ENCODE assay signal across 1 cellular context in genomic region chr15:67103021-67103420, GRCh38.
TF ChIP-seq lines count a peak whose summit lies in the region.

No MANE protein-coding gene starts in this region.

TF ChIP-seq in H1, 55 proteins besides CTCF, POLR2A, EP300 and RAD21:
- TF ChIP-seq ATF2 (IDR thresholded peaks at IDR 0.05; ENCODE audit: low read length) (no peak), RXRA (IDR thresholded peaks at IDR 0.05; ENCODE audit: insufficient read depth, low read depth, low read length) (no peak)
- TF ChIP-seq, protein P1, sequence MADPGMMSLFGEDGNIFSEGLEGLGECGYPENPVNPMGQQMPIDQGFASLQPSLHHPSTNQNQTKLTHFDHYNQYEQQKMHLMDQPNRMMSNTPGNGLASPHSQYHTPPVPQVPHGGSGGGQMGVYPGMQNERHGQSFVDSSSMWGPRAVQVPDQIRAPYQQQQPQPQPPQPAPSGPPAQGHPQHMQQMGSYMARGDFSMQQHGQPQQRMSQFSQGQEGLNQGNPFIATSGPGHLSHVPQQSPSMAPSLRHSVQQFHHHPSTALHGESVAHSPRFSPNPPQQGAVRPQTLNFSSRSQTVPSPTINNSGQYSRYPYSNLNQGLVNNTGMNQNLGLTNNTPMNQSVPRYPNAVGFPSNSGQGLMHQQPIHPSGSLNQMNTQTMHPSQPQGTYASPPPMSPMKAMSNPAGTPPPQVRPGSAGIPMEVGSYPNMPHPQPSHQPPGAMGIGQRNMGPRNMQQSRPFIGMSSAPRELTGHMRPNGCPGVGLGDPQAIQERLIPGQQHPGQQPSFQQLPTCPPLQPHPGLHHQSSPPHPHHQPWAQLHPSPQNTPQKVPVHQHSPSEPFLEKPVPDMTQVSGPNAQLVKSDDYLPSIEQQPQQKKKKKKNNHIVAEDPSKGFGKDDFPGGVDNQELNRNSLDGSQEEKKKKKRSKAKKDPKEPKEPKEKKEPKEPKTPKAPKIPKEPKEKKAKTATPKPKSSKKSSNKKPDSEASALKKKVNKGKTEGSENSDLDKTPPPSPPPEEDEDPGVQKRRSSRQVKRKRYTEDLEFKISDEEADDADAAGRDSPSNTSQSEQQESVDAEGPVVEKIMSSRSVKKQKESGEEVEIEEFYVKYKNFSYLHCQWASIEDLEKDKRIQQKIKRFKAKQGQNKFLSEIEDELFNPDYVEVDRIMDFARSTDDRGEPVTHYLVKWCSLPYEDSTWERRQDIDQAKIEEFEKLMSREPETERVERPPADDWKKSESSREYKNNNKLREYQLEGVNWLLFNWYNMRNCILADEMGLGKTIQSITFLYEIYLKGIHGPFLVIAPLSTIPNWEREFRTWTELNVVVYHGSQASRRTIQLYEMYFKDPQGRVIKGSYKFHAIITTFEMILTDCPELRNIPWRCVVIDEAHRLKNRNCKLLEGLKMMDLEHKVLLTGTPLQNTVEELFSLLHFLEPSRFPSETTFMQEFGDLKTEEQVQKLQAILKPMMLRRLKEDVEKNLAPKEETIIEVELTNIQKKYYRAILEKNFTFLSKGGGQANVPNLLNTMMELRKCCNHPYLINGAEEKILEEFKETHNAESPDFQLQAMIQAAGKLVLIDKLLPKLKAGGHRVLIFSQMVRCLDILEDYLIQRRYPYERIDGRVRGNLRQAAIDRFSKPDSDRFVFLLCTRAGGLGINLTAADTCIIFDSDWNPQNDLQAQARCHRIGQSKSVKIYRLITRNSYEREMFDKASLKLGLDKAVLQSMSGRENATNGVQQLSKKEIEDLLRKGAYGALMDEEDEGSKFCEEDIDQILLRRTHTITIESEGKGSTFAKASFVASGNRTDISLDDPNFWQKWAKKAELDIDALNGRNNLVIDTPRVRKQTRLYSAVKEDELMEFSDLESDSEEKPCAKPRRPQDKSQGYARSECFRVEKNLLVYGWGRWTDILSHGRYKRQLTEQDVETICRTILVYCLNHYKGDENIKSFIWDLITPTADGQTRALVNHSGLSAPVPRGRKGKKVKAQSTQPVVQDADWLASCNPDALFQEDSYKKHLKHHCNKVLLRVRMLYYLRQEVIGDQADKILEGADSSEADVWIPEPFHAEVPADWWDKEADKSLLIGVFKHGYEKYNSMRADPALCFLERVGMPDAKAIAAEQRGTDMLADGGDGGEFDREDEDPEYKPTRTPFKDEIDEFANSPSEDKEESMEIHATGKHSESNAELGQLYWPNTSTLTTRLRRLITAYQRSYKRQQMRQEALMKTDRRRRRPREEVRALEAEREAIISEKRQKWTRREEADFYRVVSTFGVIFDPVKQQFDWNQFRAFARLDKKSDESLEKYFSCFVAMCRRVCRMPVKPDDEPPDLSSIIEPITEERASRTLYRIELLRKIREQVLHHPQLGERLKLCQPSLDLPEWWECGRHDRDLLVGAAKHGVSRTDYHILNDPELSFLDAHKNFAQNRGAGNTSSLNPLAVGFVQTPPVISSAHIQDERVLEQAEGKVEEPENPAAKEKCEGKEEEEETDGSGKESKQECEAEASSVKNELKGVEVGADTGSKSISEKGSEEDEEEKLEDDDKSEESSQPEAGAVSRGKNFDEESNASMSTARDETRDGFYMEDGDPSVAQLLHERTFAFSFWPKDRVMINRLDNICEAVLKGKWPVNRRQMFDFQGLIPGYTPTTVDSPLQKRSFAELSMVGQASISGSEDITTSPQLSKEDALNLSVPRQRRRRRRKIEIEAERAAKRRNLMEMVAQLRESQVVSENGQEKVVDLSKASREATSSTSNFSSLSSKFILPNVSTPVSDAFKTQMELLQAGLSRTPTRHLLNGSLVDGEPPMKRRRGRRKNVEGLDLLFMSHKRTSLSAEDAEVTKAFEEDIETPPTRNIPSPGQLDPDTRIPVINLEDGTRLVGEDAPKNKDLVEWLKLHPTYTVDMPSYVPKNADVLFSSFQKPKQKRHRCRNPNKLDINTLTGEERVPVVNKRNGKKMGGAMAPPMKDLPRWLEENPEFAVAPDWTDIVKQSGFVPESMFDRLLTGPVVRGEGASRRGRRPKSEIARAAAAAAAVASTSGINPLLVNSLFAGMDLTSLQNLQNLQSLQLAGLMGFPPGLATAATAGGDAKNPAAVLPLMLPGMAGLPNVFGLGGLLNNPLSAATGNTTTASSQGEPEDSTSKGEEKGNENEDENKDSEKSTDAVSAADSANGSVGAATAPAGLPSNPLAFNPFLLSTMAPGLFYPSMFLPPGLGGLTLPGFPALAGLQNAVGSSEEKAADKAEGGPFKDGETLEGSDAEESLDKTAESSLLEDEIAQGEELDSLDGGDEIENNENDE (IDR thresholded peaks at IDR 0.05; ENCODE audit: insufficient replicate concordance, low read length), result no peak
